Comparison of ENCODE assay signal across 2 cellular contexts in the genomic region with DNA sequence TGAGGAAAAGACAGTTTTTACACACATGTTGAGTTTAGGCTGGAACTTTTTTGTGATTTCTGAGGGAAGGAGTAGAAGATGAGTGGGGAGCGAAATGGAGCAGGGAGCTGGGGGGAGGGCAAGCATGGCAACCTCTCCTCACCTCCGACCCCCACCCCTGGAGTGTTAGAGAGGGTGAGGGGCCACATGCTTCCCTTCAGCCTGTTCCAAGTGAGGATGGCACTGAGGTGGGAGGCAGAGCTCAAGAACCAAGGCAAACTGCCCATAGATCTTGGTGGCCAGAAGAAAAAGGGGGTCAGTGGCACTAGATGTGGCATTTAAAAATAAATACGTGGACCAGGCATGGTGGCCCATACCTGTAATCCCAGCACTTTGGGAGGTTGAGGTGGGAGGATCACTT.
TF ChIP-seq lines count a peak whose summit lies in the region.

No MANE protein-coding gene starts in this region.

TF ChIP-seq in GM23338, 12 proteins besides CTCF, POLR2A, EP300 and RAD21:
- TF ChIP-seq, protein P1, sequence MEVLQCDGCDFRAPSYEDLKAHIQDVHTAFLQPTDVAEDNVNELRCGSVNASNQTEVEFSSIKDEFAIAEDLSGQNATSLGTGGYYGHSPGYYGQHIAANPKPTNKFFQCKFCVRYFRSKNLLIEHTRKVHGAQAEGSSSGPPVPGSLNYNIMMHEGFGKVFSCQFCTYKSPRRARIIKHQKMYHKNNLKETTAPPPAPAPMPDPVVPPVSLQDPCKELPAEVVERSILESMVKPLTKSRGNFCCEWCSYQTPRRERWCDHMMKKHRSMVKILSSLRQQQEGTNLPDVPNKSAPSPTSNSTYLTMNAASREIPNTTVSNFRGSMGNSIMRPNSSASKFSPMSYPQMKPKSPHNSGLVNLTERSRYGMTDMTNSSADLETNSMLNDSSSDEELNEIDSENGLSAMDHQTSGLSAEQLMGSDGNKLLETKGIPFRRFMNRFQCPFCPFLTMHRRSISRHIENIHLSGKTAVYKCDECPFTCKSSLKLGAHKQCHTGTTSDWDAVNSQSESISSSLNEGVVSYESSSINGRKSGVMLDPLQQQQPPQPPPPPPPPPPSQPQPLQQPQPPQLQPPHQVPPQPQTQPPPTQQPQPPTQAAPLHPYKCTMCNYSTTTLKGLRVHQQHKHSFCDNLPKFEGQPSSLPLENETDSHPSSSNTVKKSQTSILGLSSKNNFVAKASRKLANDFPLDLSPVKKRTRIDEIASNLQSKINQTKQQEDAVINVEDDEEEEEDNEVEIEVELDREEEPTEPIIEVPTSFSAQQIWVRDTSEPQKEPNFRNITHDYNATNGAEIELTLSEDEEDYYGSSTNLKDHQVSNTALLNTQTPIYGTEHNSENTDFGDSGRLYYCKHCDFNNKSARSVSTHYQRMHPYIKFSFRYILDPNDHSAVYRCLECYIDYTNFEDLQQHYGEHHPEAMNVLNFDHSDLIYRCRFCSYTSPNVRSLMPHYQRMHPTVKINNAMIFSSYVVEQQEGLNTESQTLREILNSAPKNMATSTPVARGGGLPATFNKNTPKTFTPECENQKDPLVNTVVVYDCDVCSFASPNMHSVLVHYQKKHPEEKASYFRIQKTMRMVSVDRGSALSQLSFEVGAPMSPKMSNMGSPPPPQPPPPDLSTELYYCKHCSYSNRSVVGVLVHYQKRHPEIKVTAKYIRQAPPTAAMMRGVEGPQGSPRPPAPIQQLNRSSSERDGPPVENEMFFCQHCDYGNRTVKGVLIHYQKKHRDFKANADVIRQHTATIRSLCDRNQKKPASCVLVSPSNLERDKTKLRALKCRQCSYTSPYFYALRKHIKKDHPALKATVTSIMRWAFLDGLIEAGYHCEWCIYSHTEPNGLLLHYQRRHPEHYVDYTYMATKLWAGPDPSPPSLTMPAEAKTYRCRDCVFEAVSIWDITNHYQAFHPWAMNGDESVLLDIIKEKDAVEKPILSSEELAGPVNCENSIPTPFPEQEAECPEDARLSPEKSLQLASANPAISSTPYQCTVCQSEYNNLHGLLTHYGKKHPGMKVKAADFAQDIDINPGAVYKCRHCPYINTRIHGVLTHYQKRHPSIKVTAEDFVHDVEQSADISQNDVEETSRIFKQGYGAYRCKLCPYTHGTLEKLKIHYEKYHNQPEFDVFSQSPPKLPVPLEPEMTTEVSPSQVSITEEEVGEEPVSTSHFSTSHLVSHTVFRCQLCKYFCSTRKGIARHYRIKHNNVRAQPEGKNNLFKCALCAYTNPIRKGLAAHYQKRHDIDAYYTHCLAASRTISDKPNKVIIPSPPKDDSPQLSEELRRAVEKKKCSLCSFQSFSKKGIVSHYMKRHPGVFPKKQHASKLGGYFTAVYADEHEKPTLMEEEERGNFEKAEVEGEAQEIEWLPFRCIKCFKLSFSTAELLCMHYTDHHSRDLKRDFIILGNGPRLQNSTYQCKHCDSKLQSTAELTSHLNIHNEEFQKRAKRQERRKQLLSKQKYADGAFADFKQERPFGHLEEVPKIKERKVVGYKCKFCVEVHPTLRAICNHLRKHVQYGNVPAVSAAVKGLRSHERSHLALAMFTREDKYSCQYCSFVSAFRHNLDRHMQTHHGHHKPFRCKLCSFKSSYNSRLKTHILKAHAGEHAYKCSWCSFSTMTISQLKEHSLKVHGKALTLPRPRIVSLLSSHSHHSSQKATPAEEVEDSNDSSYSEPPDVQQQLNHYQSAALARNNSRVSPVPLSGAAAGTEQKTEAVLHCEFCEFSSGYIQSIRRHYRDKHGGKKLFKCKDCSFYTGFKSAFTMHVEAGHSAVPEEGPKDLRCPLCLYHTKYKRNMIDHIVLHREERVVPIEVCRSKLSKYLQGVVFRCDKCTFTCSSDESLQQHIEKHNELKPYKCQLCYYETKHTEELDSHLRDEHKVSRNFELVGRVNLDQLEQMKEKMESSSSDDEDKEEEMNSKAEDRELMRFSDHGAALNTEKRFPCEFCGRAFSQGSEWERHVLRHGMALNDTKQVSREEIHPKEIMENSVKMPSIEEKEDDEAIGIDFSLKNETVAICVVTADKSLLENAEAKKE (CRISPR knock-in tag; IDR thresholded peaks at IDR 0.05): no peak
- no peak for TF ChIP-seq STAT1 (IDR thresholded peaks at IDR 0.05; ENCODE audit: unreplicated experiment)
- TF ChIP-seq POLR2AphosphoS5 (IDR thresholded peaks at IDR 0.05; ENCODE audit: low read depth): no peak
- TF ChIP-seq, protein P2, sequence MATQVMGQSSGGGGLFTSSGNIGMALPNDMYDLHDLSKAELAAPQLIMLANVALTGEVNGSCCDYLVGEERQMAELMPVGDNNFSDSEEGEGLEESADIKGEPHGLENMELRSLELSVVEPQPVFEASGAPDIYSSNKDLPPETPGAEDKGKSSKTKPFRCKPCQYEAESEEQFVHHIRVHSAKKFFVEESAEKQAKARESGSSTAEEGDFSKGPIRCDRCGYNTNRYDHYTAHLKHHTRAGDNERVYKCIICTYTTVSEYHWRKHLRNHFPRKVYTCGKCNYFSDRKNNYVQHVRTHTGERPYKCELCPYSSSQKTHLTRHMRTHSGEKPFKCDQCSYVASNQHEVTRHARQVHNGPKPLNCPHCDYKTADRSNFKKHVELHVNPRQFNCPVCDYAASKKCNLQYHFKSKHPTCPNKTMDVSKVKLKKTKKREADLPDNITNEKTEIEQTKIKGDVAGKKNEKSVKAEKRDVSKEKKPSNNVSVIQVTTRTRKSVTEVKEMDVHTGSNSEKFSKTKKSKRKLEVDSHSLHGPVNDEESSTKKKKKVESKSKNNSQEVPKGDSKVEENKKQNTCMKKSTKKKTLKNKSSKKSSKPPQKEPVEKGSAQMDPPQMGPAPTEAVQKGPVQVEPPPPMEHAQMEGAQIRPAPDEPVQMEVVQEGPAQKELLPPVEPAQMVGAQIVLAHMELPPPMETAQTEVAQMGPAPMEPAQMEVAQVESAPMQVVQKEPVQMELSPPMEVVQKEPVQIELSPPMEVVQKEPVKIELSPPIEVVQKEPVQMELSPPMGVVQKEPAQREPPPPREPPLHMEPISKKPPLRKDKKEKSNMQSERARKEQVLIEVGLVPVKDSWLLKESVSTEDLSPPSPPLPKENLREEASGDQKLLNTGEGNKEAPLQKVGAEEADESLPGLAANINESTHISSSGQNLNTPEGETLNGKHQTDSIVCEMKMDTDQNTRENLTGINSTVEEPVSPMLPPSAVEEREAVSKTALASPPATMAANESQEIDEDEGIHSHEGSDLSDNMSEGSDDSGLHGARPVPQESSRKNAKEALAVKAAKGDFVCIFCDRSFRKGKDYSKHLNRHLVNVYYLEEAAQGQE (IDR thresholded peaks at IDR 0.05; ENCODE audit: unreplicated experiment): no peak
- no peak for TF ChIP-seq ZNF331 (CRISPR knock-in tag; IDR thresholded peaks at IDR 0.05; ENCODE audit: low read depth)

TF ChIP-seq in neural cell, 6 proteins besides CTCF, POLR2A, EP300 and RAD21:
- TF ChIP-seq, protein P2 (IDR thresholded peaks at IDR 0.05; ENCODE audit: borderline replicate concordance): no peak
- TF ChIP-seq MXI1 (conservative IDR thresholded peaks at IDR 0.05; ENCODE audit: poor library complexity, severe bottlenecking) (no peak), TAF1 (IDR thresholded peaks at IDR 0.05; ENCODE audit: low read depth) (no peak), SMC3 (conservative IDR thresholded peaks at IDR 0.05; ENCODE audit: poor library complexity) (no peak), POLR2AphosphoS5 (IDR thresholded peaks at IDR 0.05) (no peak), EZH2 (IDR thresholded peaks at IDR 0.05; ENCODE audit: borderline replicate concordance, insufficient read depth, low read length, poor library complexity, severe bottlenecking) (no peak)
